8 cellular contexts compared by ENCODE assay signal in genomic region chr17:56779898-56780777, GRCh38. TPM values are rescaled to one million over a fixed set of nuclear protein-coding genes. Genes with fewer than 3 reads are reported as not detected.
DNase-seq lines count a peak whose midpoint lies in the region; ATAC-seq and TF ChIP-seq lines count a peak whose summit lies in the region.

No MANE protein-coding gene starts in this region.

- H3K27me3 ChIP-seq in heart right ventricle (peaks cover 0 to 51% (median 36%) of the 10 kb centered on the region in 7 donors), uterus (no peaks in the 10 kb centered on the region)

- peaks cover 0 to 12% (median 10%) of the 10 kb centered on the region in 9 donors for H3K4me1 ChIP-seq in heart right ventricle
- H3K4me1 ChIP-seq in uterus: no peaks in the 10 kb centered on the region

- TF ChIP-seq POLR2A in NB4 (IDR thresholded peaks at IDR 0.05; ENCODE audit: extremely low read depth, insufficient read length): peak; percentile 49
- TF ChIP-seq POLR2A in uterus (IDR thresholded peaks at IDR 0.05): no peak

- peak; percentile 96 for DNase-seq in NB4 (ENCODE audit: low read depth)
- peak; percentile 50 to 60 for DNase-seq in SW 1271 (lab: John Stamatoyannopoulos, UW)
- DNase-seq in activated naive CD8-positive, alpha-beta T cell treated with anti-CD3 and anti-CD28 coated beads, Interleukin-2, amount 50 U/mL, for 16 hours (ENCODE audit: low read depth, low spot score): peak; percentile 66
- peak; percentile 62 to 77 for DNase-seq in heart right ventricle
- DNase-seq in pulmonary artery endothelial cell (ENCODE audit: low read depth, low spot score): peak; percentile 11
- peak; percentile 43 to 68 for DNase-seq in uterus

- WGBS in heart right ventricle, 2 donors: 1% methylated on average over 48 of the region's 48 CpGs

- TF ChIP-seq CTCF in GM12875 (IDR thresholded peaks at IDR 0.05; ENCODE audit: borderline replicate concordance, insufficient read depth, low read depth, low read length) (peak; percentile 99), NB4 (IDR thresholded peaks at IDR 0.05; ENCODE audit: low read depth, low read length) (peak; percentile 82), heart right ventricle (IDR thresholded peaks at IDR 0.05) (peak; percentile 97 to 100 (median 99)), uterus (IDR thresholded peaks at IDR 0.05) (peak; percentile 83 to 93 (median 88))

- intact Hi-C loops in heart right ventricle (cut with DNase I) (loop anchor here (2.0 to 10.0 kb wide), 6 partner anchors 63 to 188 kb away; partner anchors contain the start of gene NOG (in 7 of the 10)), uterus (cut with DNase I; ENCODE audit: low total_unique reads) (no loop called here)

- H3K9me3 ChIP-seq in heart right ventricle (no peaks in the 10 kb centered on the region), uterus (no peaks in the 10 kb centered on the region)

- ATAC-seq in HG02623 (IDR thresholded peaks at IDR 0.05; ENCODE audit: unreplicated experiment): peak; percentile 91
- ATAC-seq in heart right ventricle: peak; percentile 95 to 97 (median 96)

- H3K36me3 ChIP-seq in heart right ventricle (no peaks in the 10 kb centered on the region), uterus (no peaks in the 10 kb centered on the region)

- H3K4me3 ChIP-seq in GM12875 (ENCODE audit: low read depth, low read length) (no peak overlapping the region), NB4 (ENCODE audit: low read depth, low read length) (peak overlapping the region; percentile 58), heart right ventricle (peak overlapping the region in 9 of 10 donors; percentile 10 to 44 (median 39)), uterus (peak overlapping the region in 1 of 2 donors; percentile 16)

- H3K27ac ChIP-seq in heart right ventricle (no peak overlapping the region), uterus (no peak overlapping the region)

RNA-seq across cellular contexts. Expression of gene C17orf67, which starts 53.6 kb away (rescaled TPM):
- 1 to 10 TPM in 3 of 10 donors, under 1 TPM in 7; 0.23 to 1.5 (median 0.91) TPM for total RNA-seq in heart right ventricle
- polyA plus RNA-seq in heart right ventricle: 1 to 10 TPM in 1 of 2 donors, under 1 TPM in 1; 0.25 to 2.2 TPM
- 1.3 and 1.4 TPM in 2 replicates for total RNA-seq in pulmonary artery endothelial cell
- total RNA-seq in uterus: 10 to 100 TPM in 1 of 4 donors, 1 to 10 TPM in 2, not detected in 1; 1.4 to 27.4 (median 9.4) TPM

RNA-seq across cellular contexts. Expression of gene DGKE, which starts 53.8 kb away (rescaled TPM):
- 1 to 10 TPM; 2.0 to 5.3 (median 2.7) TPM for total RNA-seq in heart right ventricle
- 1 to 10 TPM in 1 of 2 donors, under 1 TPM in 1; 0.71 to 3.1 TPM for polyA plus RNA-seq in heart right ventricle
- 6.9 and 12.3 TPM in 2 replicates for total RNA-seq in pulmonary artery endothelial cell
- total RNA-seq in uterus: 10 to 100 TPM; 14.4 to 31.2 (median 23.1) TPM

Comparison
In these comparisons a context has a peak if more than half of its experiments do, and no peak if none do; other contexts are left out.
1. DNase-seq: peak in every context shown above with its lines; median percentile 96 in NB4; 70 in heart right ventricle; 66 in activated naive CD8-positive, alpha-beta T cell treated with anti-CD3 and anti-CD28 coated beads, Interleukin-2, amount 50 U/mL, for 16 hours; 56 in uterus; 55 in SW 1271; 11 in pulmonary artery endothelial cell.